ENCODE assay signal across 14 cellular contexts in the genomic region with DNA sequence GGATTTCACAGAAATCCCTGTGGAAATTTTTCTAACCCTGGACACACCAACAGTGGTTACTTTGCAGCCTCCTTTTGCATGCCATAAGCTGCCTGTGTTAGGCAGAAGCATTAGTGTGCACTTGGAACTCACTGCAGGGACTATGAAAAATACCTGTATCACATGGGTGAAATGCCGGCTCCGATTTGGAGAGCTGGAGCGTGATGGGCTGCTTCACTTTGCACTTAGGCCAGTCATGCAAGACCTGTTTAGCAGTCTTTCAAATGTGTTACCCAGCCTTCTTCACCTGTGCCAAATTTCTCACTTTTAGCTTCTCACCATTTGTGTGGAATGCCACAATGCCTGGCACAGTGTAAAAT. TPM values are rescaled to one million over a fixed set of nuclear protein-coding genes. Genes with fewer than 3 reads are reported as not detected.
DNase-seq lines count a peak whose midpoint lies in the region; ATAC-seq lines count a peak whose summit lies in the region.
"Had no signal": no experiment of that assay in that cellular context is flagged by ENCODE, and none has a peak within 500 bp of the region (broad histone marks: within the 10 kb centered on the region; RNA-seq: fewer than 3 reads in every experiment).

No MANE protein-coding gene starts in this region.

- H3K4me1 ChIP-seq in duodenal mucosa (ENCODE audit: control insufficient read depth in 1 of 2, insufficient read depth in 2 of 2, low read length in 2 of 2) = peaks cover 50 to 57% of the 10 kb centered on the region in 2 donors

- peaks cover 53% of the 10 kb centered on the region for H3K4me1 Mint-ChIP-seq in activated naive CD4-positive, alpha-beta T cell treated with anti-CD3 and anti-CD28 coated beads, Interleukin-2, amount 10 ng/mL, durations not matched to agents 7 days and 5 days
- peaks cover 29% of the 10 kb centered on the region for H3K4me1 Mint-ChIP-seq in memory B cell

- H3K27me3 ChIP-seq in duodenal mucosa (ENCODE audit: control insufficient read depth in 1 of 2, insufficient read depth in 2 of 2, low read length in 2 of 2) = no peaks in the 10 kb centered on the region

- H3K4me3 Mint-ChIP-seq in activated naive CD4-positive, alpha-beta T cell treated with anti-CD3 and anti-CD28 coated beads, Interleukin-2, amount 10 ng/mL, durations not matched to agents 7 days and 5 days = no peak overlapping the region
- no peak overlapping the region for H3K4me3 Mint-ChIP-seq in memory B cell

- no peaks in the 10 kb centered on the region for H3K27me3 Mint-ChIP-seq in activated naive CD4-positive, alpha-beta T cell treated with anti-CD3 and anti-CD28 coated beads, Interleukin-2, amount 10 ng/mL, durations not matched to agents 7 days and 5 days
- H3K27me3 Mint-ChIP-seq in memory B cell = no peaks in the 10 kb centered on the region

- peak overlapping the region; percentile 11 for H3K27ac Mint-ChIP-seq in activated naive CD4-positive, alpha-beta T cell treated with anti-CD3 and anti-CD28 coated beads, Interleukin-2, amount 10 ng/mL, durations not matched to agents 7 days and 5 days
- H3K27ac Mint-ChIP-seq in memory B cell = peak overlapping the region; percentile 89

- H3K9me3 Mint-ChIP-seq in activated naive CD4-positive, alpha-beta T cell treated with anti-CD3 and anti-CD28 coated beads, Interleukin-2, amount 10 ng/mL, durations not matched to agents 7 days and 5 days = no peaks in the 10 kb centered on the region
- H3K9me3 Mint-ChIP-seq in memory B cell = no peaks in the 10 kb centered on the region

- H3K27ac ChIP-seq in duodenal mucosa (ENCODE audit: low read depth, low read length) (peak overlapping the region; percentile 22), substantia nigra (ENCODE audit: low read depth, low read length, poor library complexity, severe bottlenecking) (peak overlapping the region; percentile 7)
- H3K27ac ChIP-seq: VCaP had no signal

- DNase-seq in activated naive CD4-positive, alpha-beta T cell treated with anti-CD3 and anti-CD28 coated beads, Interleukin-2, amount 10 ng/mL, durations not matched to agents 7 days and 5 days = no peak
- no peak for DNase-seq in activated naive CD4-positive, alpha-beta T cell (lab: John Stamatoyannopoulos, UW)
- DNase-seq in memory B cell (ENCODE audit: low spot score in 2 of 2) (no peak), substantia nigra (lab: John Stamatoyannopoulos, UW) (no peak), SK-N-DZ (ENCODE audit: low spot score) (no peak), kidney glomerular epithelial cell (lab: John Stamatoyannopoulos, UW) (no peak), hippocampal formation (lab: John Stamatoyannopoulos, UW) (no peak)
- DNase-seq: GOT3; NCI-H1417; NCI-H524 treated with DMSO at 0.1 percent for 48 hours; stimulated activated CD4-positive, alpha-beta T cell treated with anti-CD3 and anti-CD28 coated beads, Interleukin-12 subunit alpha, Interleukin-12 subunit beta, amount 100 ng/mL, for 4 hours had no signal

- H3K9ac ChIP-seq in duodenal mucosa (ENCODE audit: low read depth in 1 of 2, low read length in 2 of 2) = peak overlapping the region in 1 of 2 donors; percentile 3

- peaks cover 29% of the 10 kb centered on the region for H3K36me3 Mint-ChIP-seq in activated naive CD4-positive, alpha-beta T cell treated with anti-CD3 and anti-CD28 coated beads, Interleukin-2, amount 10 ng/mL, durations not matched to agents 7 days and 5 days
- peaks cover 9% of the 10 kb centered on the region for H3K36me3 Mint-ChIP-seq in memory B cell

- H3K4me3 ChIP-seq in duodenal mucosa (ENCODE audit: low read depth in 1 of 2, low read length in 2 of 2) = peak overlapping the region; percentile 43 to 48

- CTCF ChIA-PET in activated naive CD4-positive, alpha-beta T cell treated with anti-CD3 and anti-CD28 coated beads, Interleukin-2, amount 10 ng/mL, durations not matched to agents 7 days and 5 days (lab: Charles Lee) = interaction anchor here (1.6 to 3.0 kb wide), 2 partner anchors 10 to 34 kb away, joined by 3 to 19 read pairs; no protein-coding TSS in a partner anchor

- H3K9me3 ChIP-seq in duodenal mucosa (ENCODE audit: control insufficient read depth in 1 of 2, low read length in 2 of 2) = no peaks in the 10 kb centered on the region

- no peak for ATAC-seq in memory B cell (ENCODE audit: low read depth)

- peaks cover 3 to 29% of the 10 kb centered on the region in 2 donors for H3K36me3 ChIP-seq in duodenal mucosa (ENCODE audit: control insufficient read depth in 1 of 2, insufficient read depth in 2 of 2, low read length in 2 of 2)

RNA-seq across cellular contexts. Expression of gene NCOA4, which starts 11.3 kb away (rescaled TPM):
- 58.7 and 70.0 TPM in 2 replicates for polyA plus RNA-seq in SK-N-DZ (2014; cell fraction: cytosol; rRNA removed)
- 28.8 and 29.9 TPM in 2 replicates for polyA plus RNA-seq in SK-N-DZ (2014; cell fraction: nucleus; rRNA removed)

RNA-seq across cellular contexts. Expression of gene MSMB, which starts 26.9 kb away (rescaled TPM):
- polyA plus RNA-seq in SK-N-DZ (2014; cell fraction: cytosol; rRNA removed) = not detected in 2 replicates
- not detected in 2 replicates for polyA plus RNA-seq in SK-N-DZ (2014; cell fraction: nucleus; rRNA removed)
- polyA plus RNA-seq: AG04450 had no signal

RNA-seq across cellular contexts. Expression of gene TIMM23, which starts 46.9 kb away (rescaled TPM):
- polyA plus RNA-seq in SK-N-DZ (2014; cell fraction: cytosol; rRNA removed) = 118 and 145 TPM in 2 replicates
- 58.1 and 79.4 TPM in 2 replicates for polyA plus RNA-seq in SK-N-DZ (2014; cell fraction: nucleus; rRNA removed)
